In genomic region chr17:19142419-19142818, GRCh38 we compare ENCODE assay signal across 11 cellular contexts. TPM values are rescaled to one million over a fixed set of nuclear protein-coding genes. Genes with fewer than 3 reads are reported as not detected.
DNase-seq lines count a peak whose midpoint lies in the region; ATAC-seq and TF ChIP-seq lines count a peak whose summit lies in the region.
"Not testable (repeated sequence)": the region's sequence is repeated elsewhere in the genome, so short reads cannot be mapped to it uniquely, and the experiment has no call there.
"Had no signal": no experiment of that assay in that cellular context is flagged by ENCODE, and none has a peak within 500 bp of the region (broad histone marks: within the 10 kb centered on the region; RNA-seq: fewer than 3 reads in every experiment).

No MANE protein-coding gene starts in this region.

- intact Hi-C loops in HCT116 (cut with micrococcal nuclease); adrenal gland (cut with DNase I); head of caudate nucleus (cut with DNase I); lower lobe of right lung (cut with DNase I); psoas muscle (cut with DNase I); stomach (cut with DNase I; ENCODE audit: low total_unique reads): not testable (repeated sequence)

- not testable (repeated sequence) for H4K20me1 ChIP-seq in HCT116 (ENCODE audit: insufficient read depth)

- BruUV-seq in HCT116 (replicated peaks; lab: Mats Ljungman, UMichigan) = not testable (repeated sequence)

- not testable (repeated sequence) for TF ChIP-seq POLR2A in HCT116 (IDR thresholded peaks at IDR 0.05; ENCODE audit: borderline replicate concordance, extremely low read depth, insufficient read depth, insufficient read length); adrenal gland (IDR thresholded peaks at IDR 0.05); stomach (IDR thresholded peaks at IDR 0.05)

- not testable (repeated sequence) for TF ChIP-seq RAD21 in HCT116 (IDR thresholded peaks at IDR 0.05; ENCODE audit: low read depth)

- H3K79me2 ChIP-seq in HCT116 (ENCODE audit: insufficient read depth, low read length) = not testable (repeated sequence)

- not testable (repeated sequence) for H3K4me2 ChIP-seq in HCT116 (ENCODE audit: low read length)

- CTCF ChIA-PET in HCT116 (lab: Charles Lee) = not testable (repeated sequence)

- not testable (repeated sequence) for H3K36me3 ChIP-seq in HCT116 (ENCODE audit: control insufficient read depth in 1 of 2, insufficient read depth in 2 of 2, low read length in 2 of 2); adrenal gland (replicated peaks in 1 of 2); lower lobe of right lung; psoas muscle (ENCODE audit: insufficient read depth in 1 of 2, low read depth in 1 of 2); stomach

- no CpG with 5 or more reads among the region's 4 CpGs for WGBS in adrenal gland, 4 donors
- no CpG with 5 or more reads among the region's 4 CpGs for WGBS in psoas muscle, 3 donors
- no CpG with 5 or more reads among the region's 4 CpGs for WGBS in stomach, 5 donors

- POLR2A ChIA-PET in HCT116 (lab: Charles Lee) = not testable (repeated sequence)

- ATAC-seq in HCT116 (peak; percentile 74), lower lobe of right lung (peak; percentile 88 to 89), psoas muscle (peak; percentile 76 to 90 (median 83))

- H3K27me3 ChIP-seq in HCT116 (ENCODE audit: insufficient read depth, low read length); adrenal gland; lower lobe of right lung (ENCODE audit: low read depth); psoas muscle (ENCODE audit: insufficient read depth in 3 of 3, low read length in 2 of 3); stomach: not testable (repeated sequence)

- H3K9ac ChIP-seq in HCT116 (ENCODE audit: low read length) = not testable (repeated sequence)

- H3K9me3 ChIP-seq in HCT116 (ENCODE audit: control insufficient read depth in 1 of 2, insufficient read depth in 1 of 2, low read depth in 1 of 2, low read length in 2 of 2); adrenal gland (replicated peaks in 1 of 3); lower lobe of right lung; psoas muscle; stomach: not testable (repeated sequence)

- TF ChIP-seq EP300 in stomach (IDR thresholded peaks at IDR 0.05) = not testable (repeated sequence)

- H3K4me1 ChIP-seq in HCT116 (ENCODE audit: control insufficient read depth in 1 of 2, insufficient read depth in 2 of 2, low read length in 2 of 2); adrenal gland (replicated peaks in 1 of 2); lower lobe of right lung; psoas muscle; stomach: not testable (repeated sequence)

- not testable (repeated sequence) for H3K4me3 ChIP-seq in HCT116 (replicated peaks in 1 of 2; ENCODE audit: low read depth in 1 of 2, low read length in 2 of 2); adrenal gland; lower lobe of right lung; psoas muscle; stomach

- H3K27ac ChIP-seq in HCT116 (ENCODE audit: low read depth, low read length); adrenal gland; lower lobe of right lung; psoas muscle; stomach: not testable (repeated sequence)

- not testable (repeated sequence) for H2AFZ ChIP-seq in HCT116 (ENCODE audit: low read depth, low read length, poor library complexity, severe bottlenecking)

- not testable (repeated sequence) for H3K9me2 ChIP-seq in HCT116 (ENCODE audit: insufficient read depth)

- DNase-seq in AG09319 (ENCODE audit: extremely low read depth, low read depth); HCT116 (ENCODE audit: low read depth, low spot score): not testable (repeated sequence)
- DNase-seq in activated CD4-positive, alpha-beta T cell treated with anti-CD3 and anti-CD28 coated beads, Interleukin-2, amount 50 U/mL, for 1 hour = peak; percentile 5
- DNase-seq in adrenal gland (peak in 6 of 7 donors; percentile 20 to 79 (median 49)), head of caudate nucleus (peak in 36 of 42 donors; percentile 4 to 83 (median 42)), lower lobe of right lung (peak; percentile 70), psoas muscle (peak; percentile 50 to 82), stomach (peak; percentile 57)

- TF ChIP-seq CTCF in AG09319 (IDR thresholded peaks at IDR 0.05; ENCODE audit: low read depth, low read length) = peak; percentile 22
- TF ChIP-seq CTCF in HCT116 (IDR thresholded peaks at IDR 0.05 in 2 of 3, conservative IDR thresholded peaks at IDR 0.05 in 1 of 3; ENCODE audit: borderline replicate concordance in 1 of 3, insufficient read depth in 1 of 3, low read depth in 2 of 3, low read length in 2 of 3) = not testable (repeated sequence)
- peak in 1 of 6 experiments; percentile 26 for TF ChIP-seq CTCF in adrenal gland (IDR thresholded peaks at IDR 0.05)
- TF ChIP-seq CTCF in lower lobe of right lung (IDR thresholded peaks at IDR 0.05) = peak; percentile 35
- TF ChIP-seq CTCF in psoas muscle (IDR thresholded peaks at IDR 0.05) = peak; percentile 33
- TF ChIP-seq CTCF in stomach (IDR thresholded peaks at IDR 0.05) = peak in 1 of 7 experiments; percentile 15

- RAD21 ChIA-PET in HCT116 (lab: Charles Lee; ENCODE audit: low non-redundant PET in 1 of 2, low total read pairs in 2 of 2, uncharacterized antibody in 2 of 2, unreplicated experiment in 2 of 2) = not testable (repeated sequence)

RNA-seq across cellular contexts. Expression of gene GRAPL, which starts 15.0 kb away (rescaled TPM):
- total RNA-seq in HCT116 (2021; ENCODE audit: unreplicated experiment) (0.44 TPM), adrenal gland (1 to 10 TPM in 7 of 8 donors, under 1 TPM in 1; 0.72 to 9.1 (median 3.1) TPM), lower lobe of right lung (10.8 TPM), psoas muscle (1 to 10 TPM in 1 of 4 donors, under 1 TPM in 1, not detected in 2; 0.90 to 1.5 TPM), stomach (1 to 10 TPM in 1 of 5 donors, not detected in 4; 2.9 TPM)
- not detected in 2 replicates for polyA plus RNA-seq in HCT116 (2012)
- polyA plus RNA-seq in adrenal gland (10 to 100 TPM in 1 of 3 donors, 1 to 10 TPM in 1, under 1 TPM in 1; 0.46 to 10.4 (median 3.2) TPM), psoas muscle (under 1 TPM; 0.34 to 0.74 (median 0.35) TPM), stomach (under 1 TPM in 2 of 3 donors, not detected in 1; 0.31 to 0.58 TPM)
- total RNA-seq: A172, SJSA1 had no signal
- polyA plus RNA-seq: fibroblast of lung had no signal
